ENCODE assay signal across 7 cellular contexts in genomic region chr15:26891448-26891881, GRCh38. TPM values are rescaled to one million over a fixed set of nuclear protein-coding genes. Genes with fewer than 3 reads are reported as not detected.
DNase-seq lines count a peak whose midpoint lies in the region; ATAC-seq, FAIRE-seq and TF ChIP-seq lines count a peak whose summit lies in the region.

No MANE protein-coding gene starts in this region.

- no peak overlapping the region for H3K27ac ChIP-seq in keratinocyte (ENCODE audit: control insufficient read depth, insufficient read depth, low read length)

- no peaks in the 10 kb centered on the region for H3K27me3 ChIP-seq in keratinocyte (ENCODE audit: control insufficient read depth, extremely low read depth, insufficient read depth, low read length)

- DNase-seq in GM12865 (ENCODE audit: low read depth) (peak; percentile 51), KBM-7 (peak; percentile 80), OCI-M1 (lab: John Stamatoyannopoulos, UW) (peak; percentile 84), cardiac fibroblast (ENCODE audit: low read depth in 2 of 2) (peak; percentile 53 to 68), keratinocyte (ENCODE audit: low read depth, low spot score) (peak; percentile 25)
- peak; percentile 24 for DNase-seq in stimulated activated CD4-positive, alpha-beta T cell treated with anti-CD3 and anti-CD28 coated beads, Interleukin-4, amount 100 ng/mL, for 1 hour

- no peak overlapping the region for H3K4me3 ChIP-seq in GM12865 (ENCODE audit: low read depth, low read length)
- peak overlapping the region in 1 of 2 donors; percentile 12 for H3K4me3 ChIP-seq in cardiac fibroblast (replicated peaks in 1 of 2; ENCODE audit: low read depth in 2 of 2, low read length in 2 of 2)
- H3K4me3 ChIP-seq in keratinocyte (ENCODE audit: control insufficient read depth in 2 of 3, extremely low read depth in 1 of 3, insufficient read depth in 2 of 3, low read depth in 1 of 3, low read length in 3 of 3): peak overlapping the region; percentile 10 to 31 (median 23)

- H4K20me1 ChIP-seq in keratinocyte (ENCODE audit: control insufficient read depth, extremely low read depth, insufficient read depth, low read length): no peaks in the 10 kb centered on the region

- H3K36me3 ChIP-seq in keratinocyte (ENCODE audit: control insufficient read depth in 2 of 2, extremely low read depth in 1 of 2, insufficient read depth in 2 of 2, low read length in 2 of 2): no peaks in the 10 kb centered on the region

- TF ChIP-seq CTCF in GM12865 (IDR thresholded peaks at IDR 0.05; ENCODE audit: insufficient read depth, low read depth, low read length, missing control alignments) (peak; percentile 42), cardiac fibroblast (IDR thresholded peaks at IDR 0.05; ENCODE audit: low read depth, low read length) (peak; percentile 66), keratinocyte (optimal IDR thresholded peaks at IDR 0.05 in 1 of 3, IDR thresholded peaks at IDR 0.05 in 1 of 3, conservative IDR thresholded peaks at IDR 0.05 in 1 of 3; ENCODE audit: extremely low read depth in 1 of 3, insufficient read depth in 2 of 3, low read length in 3 of 3) (peak; percentile 74 to 91 (median 78))

- peak; percentile 43 for FAIRE-seq in keratinocyte (lab: Jason Lieb, UNC)

- H3K4me1 ChIP-seq in keratinocyte (ENCODE audit: control insufficient read depth, extremely low read depth, insufficient read depth, low read length): peaks cover 4% of the 10 kb centered on the region

- H3K9me1 ChIP-seq in keratinocyte (ENCODE audit: control insufficient read depth, extremely low read depth, insufficient read depth, low read length): no peaks in the 10 kb centered on the region

- H3K9ac ChIP-seq in keratinocyte (ENCODE audit: control insufficient read depth, extremely low read depth, insufficient read depth, low read length): no peak overlapping the region

- ATAC-seq in HG03354 (IDR thresholded peaks at IDR 0.05; ENCODE audit: poor library complexity, severe bottlenecking, unreplicated experiment): no peak

- peak overlapping the region; percentile 72 for H2AFZ ChIP-seq in keratinocyte (ENCODE audit: control insufficient read depth, low read length)

- no peaks in the 10 kb centered on the region for H3K79me2 ChIP-seq in keratinocyte (ENCODE audit: control insufficient read depth, insufficient read depth, low read length)

- H3K9me3 ChIP-seq in keratinocyte (ENCODE audit: control insufficient read depth, low read depth, low read length): peaks cover 2% of the 10 kb centered on the region

- H3K4me2 ChIP-seq in keratinocyte (ENCODE audit: control insufficient read depth, extremely low read depth, insufficient read depth, low read depth, low read length): peak overlapping the region; percentile 71

- dilution Hi-C loops in keratinocyte (cut with MboI; ENCODE audit: extremely low pct_ligation_motif_present, low sequenced_read_pairs): no loop called here

- in situ Hi-C loops in KBM-7 (cut with MboI; ENCODE audit: low pct_unique_long_range_greater_than_20kb, low sequenced_read_pairs): loop anchor here (10.0 kb wide), 1 partner anchor 123 kb away; no protein-coding TSS in a partner anchor

RNA-seq across cellular contexts. Expression of gene GABRA5, which starts 24.6 kb away (rescaled TPM):
- polyA plus RNA-seq in keratinocyte: 0.03 TPM in 1 of 3 replicates, not detected in the others
- not detected for polyA plus RNA-seq in keratinocyte (2011; ENCODE audit: low read depth)
- polyA plus RNA-seq in keratinocyte (2011; cell fraction: cytosol; rRNA removed): 0.05 and 0.13 TPM in 2 replicates
- 0.38 TPM in 1 of 2 replicates, not detected in the other for polyA plus RNA-seq in keratinocyte (2011; cell fraction: nucleus; rRNA removed)
- not detected in 2 replicates for polyA plus RNA-seq in keratinocyte (2012; ENCODE audit: low replicate concordance)
- not detected in 3 replicates for polyA minus RNA-seq in keratinocyte
- polyA minus RNA-seq in keratinocyte (2011; cell fraction: cytosol; rRNA and poly(A)+ RNA removed): not detected
- not detected in 2 replicates for polyA minus RNA-seq in keratinocyte (2011; cell fraction: nucleus; rRNA and poly(A)+ RNA removed)

Comparison
In these comparisons a context has a peak if more than half of its experiments do, and no peak if none do; other contexts are left out.
1. DNase-seq: peak in every context shown above with its lines; median percentile 84 in OCI-M1; 80 in KBM-7; 60 in cardiac fibroblast; 51 in GM12865; 25 in keratinocyte; 24 in stimulated activated CD4-positive, alpha-beta T cell treated with anti-CD3 and anti-CD28 coated beads, Interleukin-4, amount 100 ng/mL, for 1 hour.